25 cellular contexts compared by ENCODE assay signal in the genomic region with DNA sequence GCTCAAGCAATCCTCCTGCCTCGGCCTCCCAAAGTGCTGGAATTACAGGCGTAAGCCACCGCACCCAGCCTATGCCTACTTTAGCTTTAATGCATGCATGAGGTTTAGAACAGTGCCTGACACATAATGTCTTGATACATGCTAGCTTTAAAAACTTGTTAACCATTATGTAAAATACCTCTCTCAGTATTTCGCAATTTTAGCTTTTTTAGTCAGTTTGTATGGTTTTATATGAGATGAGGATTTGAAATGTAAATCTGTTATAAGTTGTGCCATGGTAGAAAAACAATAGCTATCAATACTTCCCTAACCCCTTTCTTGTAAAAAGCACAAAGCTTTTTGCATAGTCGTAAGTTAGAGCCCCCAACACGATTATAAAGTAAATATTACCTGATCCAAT. TPM values are rescaled to one million over a fixed set of nuclear protein-coding genes. Genes with fewer than 3 reads are reported as not detected.
DNase-seq lines count a peak whose midpoint lies in the region; ATAC-seq, FAIRE-seq and TF ChIP-seq lines count a peak whose summit lies in the region.
"Had no signal": no experiment of that assay in that cellular context is flagged by ENCODE, and none has a peak within 500 bp of the region (broad histone marks: within the 10 kb centered on the region; RNA-seq: fewer than 3 reads in every experiment).

No MANE protein-coding gene starts in this region.

- no peaks in the 10 kb centered on the region for H3K36me3 ChIP-seq in HepG2 (replicated peaks in 1 of 2; ENCODE audit: control insufficient read depth in 1 of 2, insufficient read depth in 2 of 2, low read length in 2 of 2)
- H3K36me3 ChIP-seq in right lobe of liver = no peaks in the 10 kb centered on the region
- H3K36me3 ChIP-seq in Loucy (ENCODE audit: insufficient read depth, low read length) = no peaks in the 10 kb centered on the region
- H3K36me3 ChIP-seq in esophagus muscularis mucosa = no peaks in the 10 kb centered on the region
- no peaks in the 10 kb centered on the region for H3K36me3 ChIP-seq in upper lobe of left lung
- no peaks in the 10 kb centered on the region for H3K36me3 ChIP-seq in tibial nerve
- H3K36me3 ChIP-seq: BE2C; BLaER1 treated with 17β-estradiol and CSF1 and Interleukin-3, amounts not matched to agents 10 nM and 100 nM had no signal

- TF ChIP-seq RAD21 in HepG2 (CRISPR knock-in tag; IDR thresholded peaks at IDR 0.05) = no peak

- H3K9me3 ChIP-seq in HepG2 (ENCODE audit: low read length) (no peaks in the 10 kb centered on the region), right lobe of liver (no peaks in the 10 kb centered on the region), Loucy (ENCODE audit: insufficient read depth, low read depth, low read length) (no peaks in the 10 kb centered on the region), esophagus muscularis mucosa (no peaks in the 10 kb centered on the region), upper lobe of left lung (no peaks in the 10 kb centered on the region), tibial nerve (no peaks in the 10 kb centered on the region)
- H3K9me3 ChIP-seq: A549; BE2C; BLaER1 treated with 17β-estradiol and CSF1 and Interleukin-3, amounts not matched to agents 10 nM and 100 nM had no signal

- H3K4me1 ChIP-seq in HepG2 (ENCODE audit: insufficient read depth, low read length) (no peaks in the 10 kb centered on the region), right lobe of liver (no peaks in the 10 kb centered on the region), Loucy (ENCODE audit: insufficient read depth, low read length, poor library complexity, severe bottlenecking) (peaks cover 41% of the 10 kb centered on the region), esophagus muscularis mucosa (no peaks in the 10 kb centered on the region), upper lobe of left lung (no peaks in the 10 kb centered on the region), tibial nerve (no peaks in the 10 kb centered on the region)
- H3K4me1 ChIP-seq: A549, BE2C had no signal

- no peak for TF ChIP-seq CTCF in HepG2 (CRISPR knock-in tag; IDR thresholded peaks at IDR 0.05)
- no peak for TF ChIP-seq CTCF in right lobe of liver (IDR thresholded peaks at IDR 0.05)
- no peak for TF ChIP-seq CTCF in Loucy (conservative IDR thresholded peaks at IDR 0.05; ENCODE audit: low read length)
- no peak for TF ChIP-seq CTCF in esophagus muscularis mucosa (IDR thresholded peaks at IDR 0.05)
- no peak for TF ChIP-seq CTCF in upper lobe of left lung (IDR thresholded peaks at IDR 0.05)
- no peak for TF ChIP-seq CTCF in tibial nerve (IDR thresholded peaks at IDR 0.05)

- CTCF ChIA-PET in HepG2 (lab: Yijun Ruan, JAX; ENCODE audit: low intra/inter-chr PET ratio, low total read pairs) = no interaction called here

- H3K9ac ChIP-seq in HepG2 (ENCODE audit: insufficient read depth, low read depth, low read length) (no peak overlapping the region), Loucy (ENCODE audit: low read depth, low read length, poor library complexity, severe bottlenecking) (no peak overlapping the region)
- H3K9ac ChIP-seq: BLaER1 treated with 17β-estradiol and CSF1 and Interleukin-3, amounts not matched to agents 10 nM and 100 nM had no signal

- intact Hi-C loops in HepG2 (cut with micrococcal nuclease; ENCODE audit: unreplicated experiment) (no loop called here), right lobe of liver (cut with DNase I) (no loop called here), esophagus muscularis mucosa (cut with DNase I) (no loop called here)

- no peak for FAIRE-seq in HepG2 (lab: Jason Lieb, UNC)
- FAIRE-seq: A549, GM12878, GM19239 had no signal

- peaks cover 0 to 4% of the 10 kb centered on the region in 2 experiments; a peak in 1 of 5 replicates for H3K27me3 ChIP-seq in HepG2 (ENCODE audit: control insufficient read depth in 1 of 2, insufficient read depth in 2 of 2, low read length in 2 of 2)
- H3K27me3 ChIP-seq in right lobe of liver = no peaks in the 10 kb centered on the region
- H3K27me3 ChIP-seq in Loucy (ENCODE audit: insufficient read depth, low read length, poor library complexity, severe bottlenecking) = no peaks in the 10 kb centered on the region
- no peaks in the 10 kb centered on the region for H3K27me3 ChIP-seq in esophagus muscularis mucosa
- H3K27me3 ChIP-seq in upper lobe of left lung = no peaks in the 10 kb centered on the region
- H3K27me3 ChIP-seq in tibial nerve = no peaks in the 10 kb centered on the region
- H3K27me3 ChIP-seq: BE2C; BLaER1 treated with 17β-estradiol and CSF1 and Interleukin-3, amounts not matched to agents 10 nM and 100 nM had no signal

- H3K79me2 ChIP-seq in HepG2 (ENCODE audit: insufficient read depth, low read length) = no peaks in the 10 kb centered on the region
- no peaks in the 10 kb centered on the region for H3K79me2 ChIP-seq in Loucy (ENCODE audit: insufficient read depth, low read length)

- TF ChIP-seq EP300 in HepG2 (IDR thresholded peaks at IDR 0.05; ENCODE audit: low read depth in 2 of 2, low read length in 2 of 2) (no peak), HepG2 (CRISPR knock-in tag; IDR thresholded peaks at IDR 0.05; ENCODE audit: borderline replicate concordance) (no peak), esophagus muscularis mucosa (IDR thresholded peaks at IDR 0.05) (no peak), upper lobe of left lung (IDR thresholded peaks at IDR 0.05) (no peak), tibial nerve (IDR thresholded peaks at IDR 0.05) (no peak)

- no TSS peak for BruUV-seq in HepG2 (replicated peaks; lab: Mats Ljungman, UMichigan)

- no peak overlapping the region for H3K4me3 ChIP-seq in HepG2 (replicated peaks in 1 of 3; ENCODE audit: insufficient read depth in 1 of 3, low read depth in 2 of 3, low read length in 3 of 3)
- H3K4me3 ChIP-seq in right lobe of liver = no peak overlapping the region
- no peak overlapping the region for H3K4me3 ChIP-seq in Loucy (ENCODE audit: low read length, poor library complexity, severe bottlenecking)
- H3K4me3 ChIP-seq in esophagus muscularis mucosa = no peak overlapping the region
- no peak overlapping the region for H3K4me3 ChIP-seq in upper lobe of left lung
- no peak overlapping the region for H3K4me3 ChIP-seq in tibial nerve
- H3K4me3 ChIP-seq: A549; BLaER1 treated with 17β-estradiol and CSF1 and Interleukin-3, amounts not matched to agents 10 nM and 100 nM; GM12878 had no signal

- no peaks in the 10 kb centered on the region for H3F3A ChIP-seq in Loucy (ENCODE audit: low read depth)

- no peak overlapping the region for H3K27ac ChIP-seq in HepG2 (ENCODE audit: extremely low read length, insufficient read depth, low read length)
- H3K27ac ChIP-seq in right lobe of liver = no peak overlapping the region
- no peak overlapping the region for H3K27ac ChIP-seq in esophagus muscularis mucosa (replicated peaks in 1 of 4)
- no peak overlapping the region for H3K27ac ChIP-seq in upper lobe of left lung
- no peak overlapping the region for H3K27ac ChIP-seq in tibial nerve
- H3K27ac ChIP-seq: A549; BLaER1 treated with 17β-estradiol and CSF1 and Interleukin-3, amounts not matched to agents 10 nM and 100 nM had no signal

- H4K20me1 ChIP-seq in HepG2 (ENCODE audit: insufficient read depth, low read length) (no peaks in the 10 kb centered on the region), Loucy (ENCODE audit: insufficient read depth, low read length, poor library complexity, severe bottlenecking) (no peaks in the 10 kb centered on the region)
- H4K20me1 ChIP-seq: BLaER1 treated with 17β-estradiol and CSF1 and Interleukin-3, amounts not matched to agents 10 nM and 100 nM had no signal

- no peak for DNase-seq in HepG2 (ENCODE audit: low spot score)
- no peak for DNase-seq in right lobe of liver
- DNase-seq in esophagus muscularis mucosa (ENCODE audit: extremely low spot score) = peak; percentile 14
- DNase-seq in upper lobe of left lung = no peak
- no peak for DNase-seq in tibial nerve (ENCODE audit: low spot score in 2 of 2)
- DNase-seq in kidney tubule cell (ENCODE audit: low spot score) = no peak
- DNase-seq: 8988T; ACHN; AML-193; BE2C; CD4-positive, alpha-beta T cell; CD8-positive, alpha-beta memory T cell; DMS 273 treated with DMSO at 0.1 percent for 48 hours; DMS79; EL; GDM1; GOT3; H7; HCEC 1CT had no signal

- WGBS in HepG2 (ENCODE audit: low lambda C conversion rate) = 39% methylated on average over 6 of the region's 6 CpGs
- WGBS in right lobe of liver (ENCODE audit: insufficient coverage, low coverage, low lambda C conversion rate, missing lambda C conversion rate) = 78% methylated on average over 6 of the region's 6 CpGs
- 92% methylated on average over 6 of the region's 6 CpGs for WGBS in esophagus muscularis mucosa
- 85 to 89% methylated on average over 6 of the region's 6 CpGs for WGBS in upper lobe of left lung, 2 donors
- 93 to 94% methylated on average over 6 of the region's 6 CpGs for WGBS in tibial nerve, 2 donors

- H2AFZ ChIP-seq in HepG2 (ENCODE audit: low read length) = no peak overlapping the region
- peak overlapping the region; percentile 29; the same call in 1 of the 2 replicates for H2AFZ ChIP-seq in Loucy (ENCODE audit: low read length)

- POLR2A ChIA-PET in HepG2 (lab: Yijun Ruan, JAX) = no interaction called here

- H3K4me2 ChIP-seq in HepG2 (ENCODE audit: low read depth, low read length) (no peak overlapping the region), Loucy (ENCODE audit: low read depth, low read length, poor library complexity, severe bottlenecking) (no peak overlapping the region)
- H3K4me2 ChIP-seq: A549 had no signal

- in situ Hi-C loops in HepG2 (cut with HindIII; ENCODE audit: extremely low pct_ligation_motif_present, low pct_unique_long_range_greater_than_20kb) = no loop called here

- no peak for ATAC-seq in HepG2
- no peak for ATAC-seq in right lobe of liver
- ATAC-seq in upper lobe of left lung (ENCODE audit: low FRiP score in 2 of 2) = no peak
- ATAC-seq: A549, GM12878 had no signal

- H3K9me2 ChIP-seq in Loucy (replicated peaks; ENCODE audit: low read depth, low read length) = no peaks in the 10 kb centered on the region

- TF ChIP-seq POLR2A in HepG2 (IDR thresholded peaks at IDR 0.05; ENCODE audit: insufficient read depth in 1 of 2, low read depth in 2 of 2, low read length in 2 of 2) = no peak
- no peak for TF ChIP-seq POLR2A in right lobe of liver (IDR thresholded peaks at IDR 0.05)
- TF ChIP-seq POLR2A in esophagus muscularis mucosa (IDR thresholded peaks at IDR 0.05; ENCODE audit: low read depth) = no peak
- no peak for TF ChIP-seq POLR2A in upper lobe of left lung (IDR thresholded peaks at IDR 0.05)
- TF ChIP-seq POLR2A in tibial nerve (IDR thresholded peaks at IDR 0.05) = no peak

RNA-seq across cellular contexts. Expression of a gene that starts 4.7 kb away (rescaled TPM):
- total RNA-seq in HepG2 (2016; rRNA removed; fragmentation: Illumina TruSeq; extraction: Trizol) = not detected in 2 replicates
- total RNA-seq in HepG2 (2016; cell fraction: cytosol; rRNA removed; fragmentation: Illumina TruSeq; extraction: Trizol; ENCODE audit: low read depth) = not detected in 2 replicates
- not detected in 2 replicates for total RNA-seq in HepG2 (2016; cell fraction: insoluble cytoplasmic fraction; rRNA removed; fragmentation: Illumina TruSeq; extraction: Trizol)
- total RNA-seq in HepG2 (2016; cell fraction: membrane; rRNA removed; fragmentation: Illumina TruSeq; extraction: Trizol) = not detected in 2 replicates
- not detected in 2 replicates for total RNA-seq in HepG2 (2016; cell fraction: nucleus; rRNA removed; fragmentation: Illumina TruSeq; extraction: Trizol)
- not detected in 2 replicates for polyA plus RNA-seq in HepG2 (2011; rRNA removed)
- polyA plus RNA-seq in HepG2 (2011; cell fraction: cytosol; rRNA removed) = not detected in 2 replicates
- not detected in 2 replicates for polyA plus RNA-seq in HepG2 (2011; cell fraction: nucleus; rRNA removed)
- polyA plus RNA-seq in HepG2 (2012) = not detected in 2 replicates
- polyA plus RNA-seq in HepG2 (2016; cell fraction: cytosol; fragmentation: Illumina TruSeq; extraction: Trizol; ENCODE audit: low read depth) = not detected in 2 replicates
- polyA plus RNA-seq in HepG2 (2016; cell fraction: insoluble cytoplasmic fraction; fragmentation: Illumina TruSeq; extraction: Trizol; ENCODE audit: low read depth) = not detected in 2 replicates
- not detected in 2 replicates for polyA plus RNA-seq in HepG2 (2016; cell fraction: membrane; fragmentation: Illumina TruSeq; extraction: Trizol; ENCODE audit: low read depth)
- not detected in 2 replicates for polyA plus RNA-seq in HepG2 (2016; cell fraction: nucleus; fragmentation: Illumina TruSeq; extraction: Trizol; ENCODE audit: insufficient read depth, low read depth)
- polyA minus RNA-seq in HepG2 (2011; rRNA and poly(A)+ RNA removed; ENCODE audit: low replicate concordance) = 0.09 TPM in 1 of 2 replicates, not detected in the other
- polyA minus RNA-seq in HepG2 (2011; cell fraction: cytosol; rRNA and poly(A)+ RNA removed) = not detected in 2 replicates
- 1.0 TPM in 1 of 2 replicates, not detected in the other for polyA minus RNA-seq in HepG2 (2011; cell fraction: nucleus; rRNA and poly(A)+ RNA removed)
- total RNA-seq in right lobe of liver = not detected
- 1 to 10 TPM in 3 of 4 donors, under 1 TPM in 1; 0.13 to 7.5 (median 1.5) TPM for total RNA-seq in esophagus muscularis mucosa
- under 1 TPM in 2 of 6 donors, not detected in 4; 0.46 to 0.84 TPM for total RNA-seq in upper lobe of left lung
- total RNA-seq in tibial nerve = 1 to 10 TPM in 2 of 4 donors, under 1 TPM in 1, not detected in 1; 0.44 to 5.5 (median 4.6) TPM
- total RNA-seq: CD4-positive, alpha-beta T cell; CD8-positive, alpha-beta memory T cell; GM12878; H7 had no signal
- polyA plus RNA-seq: CD14-positive monocyte; CD8-positive, alpha-beta memory T cell had no signal

RNA-seq across cellular contexts. Expression of a gene that starts 15.2 kb away (rescaled TPM):
- total RNA-seq in HepG2 (2016; rRNA removed; fragmentation: Illumina TruSeq; extraction: Trizol) (24.8 and 26.4 TPM in 2 replicates), right lobe of liver (1 to 10 TPM in 2 of 6 experiments, under 1 TPM in 4; 0.51 to 2.1 (median 0.89) TPM), esophagus muscularis mucosa (100 to 1,000 TPM in 2 of 4 donors, 10 to 100 TPM in 2; 59.8 to 105 (median 90.9) TPM), upper lobe of left lung (10 to 100 TPM in 5 of 6 donors, 1 to 10 TPM in 1; 8.9 to 27.4 (median 17.8) TPM), tibial nerve (10 to 100 TPM; 31.2 to 72.2 (median 45.7) TPM)
- 13.7 and 15.4 TPM in 2 replicates for total RNA-seq in HepG2 (2016; cell fraction: cytosol; rRNA removed; fragmentation: Illumina TruSeq; extraction: Trizol; ENCODE audit: low read depth)
- total RNA-seq in HepG2 (2016; cell fraction: insoluble cytoplasmic fraction; rRNA removed; fragmentation: Illumina TruSeq; extraction: Trizol) = 24.3 and 29.3 TPM in 2 replicates
- 23.4 and 25.5 TPM in 2 replicates for total RNA-seq in HepG2 (2016; cell fraction: membrane; rRNA removed; fragmentation: Illumina TruSeq; extraction: Trizol)
- total RNA-seq in HepG2 (2016; cell fraction: nucleus; rRNA removed; fragmentation: Illumina TruSeq; extraction: Trizol) = 10.7 and 16.0 TPM in 2 replicates
- polyA plus RNA-seq in HepG2 (2011; rRNA removed) = 6.0 and 7.7 TPM in 2 replicates
- 4.2 and 5.3 TPM in 2 replicates for polyA plus RNA-seq in HepG2 (2011; cell fraction: cytosol; rRNA removed)
- polyA plus RNA-seq in HepG2 (2011; cell fraction: nucleus; rRNA removed) = 2.2 and 3.7 TPM in 2 replicates
- polyA plus RNA-seq in HepG2 (2012) = 4.7 and 9.4 TPM in 2 replicates
- polyA plus RNA-seq in HepG2 (2016; cell fraction: cytosol; fragmentation: Illumina TruSeq; extraction: Trizol; ENCODE audit: low read depth) = 6.2 and 7.5 TPM in 2 replicates
- 20.3 and 21.7 TPM in 2 replicates for polyA plus RNA-seq in HepG2 (2016; cell fraction: insoluble cytoplasmic fraction; fragmentation: Illumina TruSeq; extraction: Trizol; ENCODE audit: low read depth)
- polyA plus RNA-seq in HepG2 (2016; cell fraction: membrane; fragmentation: Illumina TruSeq; extraction: Trizol; ENCODE audit: low read depth) = 13.4 and 14.7 TPM in 2 replicates
- 8.5 and 10.3 TPM in 2 replicates for polyA plus RNA-seq in HepG2 (2016; cell fraction: nucleus; fragmentation: Illumina TruSeq; extraction: Trizol; ENCODE audit: insufficient read depth, low read depth)
- 6.8 and 30.4 TPM in 2 replicates for polyA minus RNA-seq in HepG2 (2011; rRNA and poly(A)+ RNA removed; ENCODE audit: low replicate concordance)
- polyA minus RNA-seq in HepG2 (2011; cell fraction: cytosol; rRNA and poly(A)+ RNA removed) = 8.4 and 11.8 TPM in 2 replicates
- 7.2 and 10.9 TPM in 2 replicates for polyA minus RNA-seq in HepG2 (2011; cell fraction: nucleus; rRNA and poly(A)+ RNA removed)
